Comparison of ENCODE assay signal across 8 cellular contexts in genomic region chr12:22684526-22685118, GRCh38. TPM values are rescaled to one million over a fixed set of nuclear protein-coding genes. Genes with fewer than 3 reads are reported as not detected.
DNase-seq lines count a peak whose midpoint lies in the region; ATAC-seq and TF ChIP-seq lines count a peak whose summit lies in the region.

No MANE protein-coding gene starts in this region.

- H3K4me1 Mint-ChIP-seq in activated CD8-positive, alpha-beta T cell treated with anti-CD3 and anti-CD28 coated beads for 36 hours (ENCODE audit: low read depth), result peaks cover 15% of the 10 kb centered on the region
- peaks cover 18% of the 10 kb centered on the region for H3K4me1 Mint-ChIP-seq in activated CD8-positive, alpha-beta T cell treated with anti-CD3 and anti-CD28 coated beads, Interleukin-2, amount 10 ng/mL, durations not matched to agents 7 days and 5 days (ENCODE audit: low read depth)
- H3K4me1 Mint-ChIP-seq in neural crest cell, result peaks cover 14% of the 10 kb centered on the region

- peaks cover 21% of the 10 kb centered on the region for H3K36me3 Mint-ChIP-seq in activated CD8-positive, alpha-beta T cell treated with anti-CD3 and anti-CD28 coated beads for 36 hours (ENCODE audit: low read depth)
- H3K36me3 Mint-ChIP-seq in activated CD8-positive, alpha-beta T cell treated with anti-CD3 and anti-CD28 coated beads, Interleukin-2, amount 10 ng/mL, durations not matched to agents 7 days and 5 days (ENCODE audit: low read depth), result peaks cover 30% of the 10 kb centered on the region
- H3K36me3 Mint-ChIP-seq in neural crest cell (ENCODE audit: low read depth), result peaks cover 19% of the 10 kb centered on the region

- POLR2A ChIA-PET in activated CD8-positive, alpha-beta T cell treated with anti-CD3 and anti-CD28 coated beads for 36 hours (lab: Charles Lee), result no interaction called here
- POLR2A ChIA-PET in activated CD8-positive, alpha-beta T cell treated with anti-CD3 and anti-CD28 coated beads, Interleukin-2, amount 10 ng/mL, durations not matched to agents 7 days and 5 days (lab: Charles Lee), result no interaction called here

- peak; percentile 67 for TF ChIP-seq CTCF in activated CD8-positive, alpha-beta T cell treated with anti-CD3 and anti-CD28 coated beads for 36 hours (IDR thresholded peaks at IDR 0.05)
- TF ChIP-seq CTCF in neural crest cell (conservative IDR thresholded peaks at IDR 0.05), result peak; percentile 92

- no peak for ATAC-seq in activated CD8-positive, alpha-beta T cell treated with anti-CD3 and anti-CD28 coated beads for 36 hours
- ATAC-seq in activated CD8-positive, alpha-beta T cell treated with anti-CD3 and anti-CD28 coated beads, Interleukin-2, amount 10 ng/mL, durations not matched to agents 7 days and 5 days, result no peak
- ATAC-seq in HG02642 (IDR thresholded peaks at IDR 0.05; ENCODE audit: poor library complexity, unreplicated experiment) (peak; percentile 30), GM21526 (IDR thresholded peaks at IDR 0.05; ENCODE audit: low FRiP score, unreplicated experiment) (no peak)

- intact Hi-C loops in activated CD8-positive, alpha-beta T cell treated with anti-CD3 and anti-CD28 coated beads for 36 hours (cut with micrococcal nuclease), result no loop called here

- no peaks in the 10 kb centered on the region for H3K9me3 Mint-ChIP-seq in activated CD8-positive, alpha-beta T cell treated with anti-CD3 and anti-CD28 coated beads for 36 hours
- no peaks in the 10 kb centered on the region for H3K9me3 Mint-ChIP-seq in activated CD8-positive, alpha-beta T cell treated with anti-CD3 and anti-CD28 coated beads, Interleukin-2, amount 10 ng/mL, durations not matched to agents 7 days and 5 days (ENCODE audit: insufficient read depth)
- no peaks in the 10 kb centered on the region for H3K9me3 Mint-ChIP-seq in neural crest cell

- H3K27ac Mint-ChIP-seq in activated CD8-positive, alpha-beta T cell treated with anti-CD3 and anti-CD28 coated beads for 36 hours, result no peak overlapping the region
- no peak overlapping the region for H3K27ac Mint-ChIP-seq in activated CD8-positive, alpha-beta T cell treated with anti-CD3 and anti-CD28 coated beads, Interleukin-2, amount 10 ng/mL, durations not matched to agents 7 days and 5 days
- no peak overlapping the region for H3K27ac Mint-ChIP-seq in neural crest cell (ENCODE audit: unreplicated experiment)

- CTCF ChIA-PET in activated CD8-positive, alpha-beta T cell treated with anti-CD3 and anti-CD28 coated beads for 36 hours (lab: Charles Lee), result interaction anchor here (0.7 to 2.2 kb wide), 17 partner anchors 10 to 169 kb away, joined by 3 to 10 read pairs (median 3); partner anchors contain the start of gene C2CD5
- CTCF ChIA-PET in activated CD8-positive, alpha-beta T cell treated with anti-CD3 and anti-CD28 coated beads, Interleukin-2, amount 10 ng/mL, durations not matched to agents 7 days and 5 days (lab: Charles Lee), result interaction anchor here (0.6 to 2.4 kb wide), 9 partner anchors 12 to 987 kb away, joined by 3 to 13 read pairs (median 4); partner anchors contain the start of gene ETNK1

- no peak overlapping the region for H3K4me3 Mint-ChIP-seq in activated CD8-positive, alpha-beta T cell treated with anti-CD3 and anti-CD28 coated beads for 36 hours
- no peak overlapping the region for H3K4me3 Mint-ChIP-seq in activated CD8-positive, alpha-beta T cell treated with anti-CD3 and anti-CD28 coated beads, Interleukin-2, amount 10 ng/mL, durations not matched to agents 7 days and 5 days
- H3K4me3 Mint-ChIP-seq in neural crest cell, result no peak overlapping the region

- no peaks in the 10 kb centered on the region for H3K27me3 Mint-ChIP-seq in activated CD8-positive, alpha-beta T cell treated with anti-CD3 and anti-CD28 coated beads for 36 hours
- no peaks in the 10 kb centered on the region for H3K27me3 Mint-ChIP-seq in activated CD8-positive, alpha-beta T cell treated with anti-CD3 and anti-CD28 coated beads, Interleukin-2, amount 10 ng/mL, durations not matched to agents 7 days and 5 days (ENCODE audit: low read depth)
- no peaks in the 10 kb centered on the region for H3K27me3 Mint-ChIP-seq in neural crest cell (ENCODE audit: low read depth)

- DNase-seq in activated CD8-positive, alpha-beta T cell treated with anti-CD3 and anti-CD28 coated beads for 36 hours, result no peak
- no peak for DNase-seq in activated CD8-positive, alpha-beta T cell treated with anti-CD3 and anti-CD28 coated beads, Interleukin-2, amount 10 ng/mL, durations not matched to agents 7 days and 5 days
- peak; percentile 58 for DNase-seq in NCI-H82 (lab: John Stamatoyannopoulos, UW)
- DNase-seq in dedifferentiated amniotic fluid mesenchymal stem cell (ENCODE audit: extremely low spot score), result peak; percentile 57
- no peak for DNase-seq in neural crest cell (ENCODE audit: low read depth, low spot score)
- DNase-seq in activated naive CD4-positive, alpha-beta T cell treated with anti-CD3 and anti-CD28 coated beads, Interleukin-2, amount 50 U/mL, for 16 hours, result no peak

RNA-seq across cellular contexts. Expression of gene ETNK1, which starts 59.7 kb away (rescaled TPM):
- total RNA-seq in activated CD8-positive, alpha-beta T cell treated with anti-CD3 and anti-CD28 coated beads for 36 hours, result 10 to 100 TPM; 54.9 to 55.2 TPM
- 10 to 100 TPM; 68.6 to 69.4 TPM for total RNA-seq in activated CD8-positive, alpha-beta T cell treated with anti-CD3 and anti-CD28 coated beads, Interleukin-2, amount 10 ng/mL, durations not matched to agents 7 days and 5 days
- 105 and 117 TPM in 2 replicates for total RNA-seq in neural crest cell

Comparison
In these comparisons a context has a peak if more than half of its experiments do, and no peak if none do; other contexts are left out.
1. DNase-seq: peak in NCI-H82 (single experiment) and dedifferentiated amniotic fluid mesenchymal stem cell (single experiment); none in activated CD8-positive, alpha-beta T cell treated with anti-CD3 and anti-CD28 coated beads for 36 hours (single experiment), activated CD8-positive, alpha-beta T cell treated with anti-CD3 and anti-CD28 coated beads, Interleukin-2, amount 10 ng/mL, durations not matched to agents 7 days and 5 days (single experiment), neural crest cell (single experiment) and activated naive CD4-positive, alpha-beta T cell treated with anti-CD3 and anti-CD28 coated beads, Interleukin-2, amount 50 U/mL, for 16 hours (single experiment).